20 cellular contexts compared by ENCODE assay signal in the genomic region with DNA sequence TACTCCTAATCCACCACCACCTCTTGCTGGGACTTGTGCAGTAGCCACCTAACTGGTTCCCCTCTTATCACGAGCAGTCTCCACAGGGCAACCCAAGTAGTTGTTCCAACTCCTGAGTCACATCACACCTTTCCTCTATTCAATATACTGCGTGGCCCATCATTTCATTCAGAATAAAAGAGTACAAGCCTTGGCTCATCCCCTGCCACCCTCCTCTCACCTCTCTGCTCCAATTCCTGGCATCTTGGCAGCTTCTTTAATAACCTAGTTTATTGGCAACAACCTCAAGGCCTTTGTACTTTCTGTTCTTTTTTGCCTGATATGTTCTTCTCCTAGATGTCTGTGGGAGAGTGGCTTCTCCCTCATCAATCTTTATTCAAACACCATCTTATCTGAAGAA.
"Had no signal": no experiment of that assay in that cellular context is flagged by ENCODE, and none has a peak within 500 bp of the region (broad histone marks: within the 10 kb centered on the region; RNA-seq: fewer than 3 reads in every experiment).

No MANE protein-coding gene starts in this region.

- H3K4me3 Mint-ChIP-seq: dendritic cell treated with granulocyte-macrophage colony-stimulating factor and Interleukin-4, amounts not matched to agents 40 ng/mL and 50 ng/mL, for 4 days; natural killer cell treated with Interleukin-12 subunit alpha and Interleukin-12 subunit beta and Interleukin-15 and Interleukin-18, amount 100 ng/mL, for 72 hours; neural progenitor cell; type B pancreatic cell had no signal

- H3K9me3 ChIP-seq: pancreas, stomach had no signal

- H3K27ac Mint-ChIP-seq: dendritic cell treated with granulocyte-macrophage colony-stimulating factor and Interleukin-4, amounts not matched to agents 40 ng/mL and 50 ng/mL, for 4 days; natural killer cell treated with Interleukin-12 subunit alpha and Interleukin-12 subunit beta and Interleukin-15 and Interleukin-18, amount 100 ng/mL, for 72 hours; neural progenitor cell; type B pancreatic cell had no signal

- H3K4me1 ChIP-seq: neural progenitor cell, pancreas had no signal

- H3K27me3 Mint-ChIP-seq: dendritic cell treated with granulocyte-macrophage colony-stimulating factor and Interleukin-4, amounts not matched to agents 40 ng/mL and 50 ng/mL, for 4 days; type B pancreatic cell had no signal

- H3K9me3 Mint-ChIP-seq: dendritic cell treated with granulocyte-macrophage colony-stimulating factor and Interleukin-4, amounts not matched to agents 40 ng/mL and 50 ng/mL, for 4 days; neural progenitor cell; type B pancreatic cell had no signal

- H3K4me3 ChIP-seq: heart left ventricle, lung, neural progenitor cell, pancreas, skin epidermis, stomach had no signal

- H3K4me1 Mint-ChIP-seq: neural progenitor cell had no signal

- H3K36me3 Mint-ChIP-seq: natural killer cell treated with Interleukin-12 subunit alpha and Interleukin-12 subunit beta and Interleukin-15 and Interleukin-18, amount 100 ng/mL, for 72 hours; neural progenitor cell had no signal

- DNase-seq: foreskin melanocyte; heart left ventricle; hippocampal formation; left colon; left ventricle myocardium superior; mesenchymal stem cell; midbrain; nucleus accumbens; pancreas; stimulated activated CD4-positive, alpha-beta T cell treated with anti-CD3 and anti-CD28 coated beads, Interleukin-2, amount 100 ng/mL, for 24 hours; stimulated activated CD4-positive, alpha-beta T cell treated with anti-CD3 and anti-CD28 coated beads, Interleukin-4, amount 100 ng/mL, for 4 hours; stimulated activated naive CD4-positive, alpha-beta T cell; stomach; substantia nigra had no signal

- H3K27ac ChIP-seq: heart left ventricle, neural progenitor cell, pancreas, skin epidermis, stomach had no signal

- H3K27me3 ChIP-seq: heart left ventricle, neural progenitor cell, pancreas, stomach had no signal

- H3K36me3 ChIP-seq: heart left ventricle, neural progenitor cell, pancreas, stomach had no signal
